Comparison of ENCODE assay signal across 27 cellular contexts in the genomic region with DNA sequence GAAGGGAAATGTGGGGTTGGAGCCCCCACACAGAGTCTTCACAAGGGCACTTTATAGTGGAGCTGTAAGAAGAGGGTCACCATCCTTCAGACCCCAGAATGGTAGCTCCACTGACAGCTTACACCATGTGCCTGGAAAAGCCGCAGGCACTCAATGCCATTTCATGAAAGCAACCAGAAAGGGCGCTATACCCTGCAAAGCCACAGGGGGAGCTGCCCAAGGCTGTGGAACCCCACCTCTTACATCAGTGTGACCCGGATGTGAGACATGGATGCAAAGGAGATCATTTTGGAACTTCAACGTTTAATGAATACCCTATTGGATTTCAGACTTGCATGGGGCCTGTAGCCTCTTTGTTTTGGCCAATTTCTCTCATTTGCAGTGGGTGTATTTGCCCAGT.
A peak's percentile ranks its signal among the peaks of the same experiment; 100 is the strongest.
DNase-seq lines count a peak whose midpoint lies in the region; ATAC-seq and TF ChIP-seq lines count a peak whose summit lies in the region.
"Had no signal": no experiment of that assay in that cellular context is flagged by ENCODE, and none has a peak within 500 bp of the region (broad histone marks: within the 10 kb centered on the region; RNA-seq: fewer than 3 reads in every experiment).

No MANE protein-coding gene starts in this region.

- intact Hi-C loops in activated CD4-positive, alpha-beta T cell treated with anti-CD3 and anti-CD28 coated beads for 36 hours (cut with DNase I, micrococcal nuclease), result no loop called here

- H3K36me3 Mint-ChIP-seq in activated CD4-positive, alpha-beta T cell treated with anti-CD3 and anti-CD28 coated beads for 36 hours (ENCODE audit: low read depth), result no peaks in the 10 kb centered on the region
- no peaks in the 10 kb centered on the region for H3K36me3 Mint-ChIP-seq in activated CD4-positive, alpha-beta T cell treated with anti-CD3 and anti-CD28 coated beads, Interleukin-2, amount 10 ng/mL, durations not matched to agents 7 days and 5 days (ENCODE audit: low read depth)
- H3K36me3 Mint-ChIP-seq in neural progenitor cell, result peaks cover 7% of the 10 kb centered on the region
- no peaks in the 10 kb centered on the region for H3K36me3 Mint-ChIP-seq in T-helper 2 cell treated with Interferon-gamma antibody and Interleukin-4, amounts not matched to agents 5 μg/mL and 100 μg/mL, for 36 hours (ENCODE audit: low read depth)
- no peaks in the 10 kb centered on the region for H3K36me3 Mint-ChIP-seq in T-cell

- H2AFZ ChIP-seq in neural progenitor cell (replicated peaks), result no peak overlapping the region
- H2AFZ ChIP-seq: parathyroid adenoma had no signal

- peak; percentile 13 for TF ChIP-seq CTCF in astrocyte of the cerebellum (IDR thresholded peaks at IDR 0.05; ENCODE audit: low read depth, low read length, missing control alignments)
- TF ChIP-seq CTCF in neural progenitor cell (IDR thresholded peaks at IDR 0.05), result peak; percentile 7
- no peak for TF ChIP-seq CTCF in coronary artery (IDR thresholded peaks at IDR 0.05)

- H3K4me3 ChIP-seq in astrocyte of the cerebellum (ENCODE audit: low read depth, low read length), result no peak overlapping the region
- H3K4me3 ChIP-seq in neural progenitor cell, result no peak overlapping the region
- no peak overlapping the region for H3K4me3 ChIP-seq in coronary artery
- H3K4me3 ChIP-seq: GM12878, mucosa of descending colon, transverse colon had no signal

- peak; percentile 9 for DNase-seq in activated CD4-positive, alpha-beta T cell treated with anti-CD3 and anti-CD28 coated beads for 36 hours
- DNase-seq in activated CD4-positive, alpha-beta T cell treated with anti-CD3 and anti-CD28 coated beads, Interleukin-2, amount 10 ng/mL, durations not matched to agents 7 days and 5 days, result no peak
- DNase-seq in KBM-7, result peak; percentile 0
- DNase-seq in astrocyte of the cerebellum (ENCODE audit: low read depth), result no peak
- no peak for DNase-seq in neural progenitor cell (ENCODE audit: low spot score)
- no peak for DNase-seq in T-helper 2 cell treated with Interferon-gamma antibody and Interleukin-4, amounts not matched to agents 5 μg/mL and 100 μg/mL, for 36 hours (ENCODE audit: low spot score)
- no peak for DNase-seq in coronary artery (ENCODE audit: low spot score)
- no peak for DNase-seq in T-cell
- DNase-seq: activated CD4-positive, alpha-beta T cell treated with anti-CD3 and anti-CD28 coated beads for 1 hour; activated gamma-delta T cell treated with Interleukin-2 at 50 U/mL for 16 hours; activated T-cell treated with anti-CD3 and anti-CD28 coated beads, Interleukin-2, amount 50 U/mL, for 4 hours; DMS79 treated with DMSO at 0.1 percent for 48 hours; effector CD4-positive, alpha-beta T cell; head of caudate nucleus; mucosa of descending colon; NCI-H1417; NCI-H2029 treated with DMSO at 0.1 percent for 48 hours; NCI-H526; right cardiac atrium; SHP77 treated with DMSO at 0.1 percent for 48 hours; stimulated activated CD4-positive, alpha-beta T cell treated with anti-CD3 and anti-CD28 coated beads, Interleukin-4, amount 100 ng/mL, for 1 hour; transverse colon had no signal

- H3K4me1 Mint-ChIP-seq in activated CD4-positive, alpha-beta T cell treated with anti-CD3 and anti-CD28 coated beads for 36 hours, result no peaks in the 10 kb centered on the region
- H3K4me1 Mint-ChIP-seq in activated CD4-positive, alpha-beta T cell treated with anti-CD3 and anti-CD28 coated beads, Interleukin-2, amount 10 ng/mL, durations not matched to agents 7 days and 5 days, result no peaks in the 10 kb centered on the region
- peaks cover 17% of the 10 kb centered on the region for H3K4me1 Mint-ChIP-seq in neural progenitor cell
- H3K4me1 Mint-ChIP-seq in T-helper 2 cell treated with Interferon-gamma antibody and Interleukin-4, amounts not matched to agents 5 μg/mL and 100 μg/mL, for 36 hours (ENCODE audit: low read depth), result no peaks in the 10 kb centered on the region
- no peaks in the 10 kb centered on the region for H3K4me1 Mint-ChIP-seq in T-cell
- H3K4me1 Mint-ChIP-seq: nephron had no signal

- H3K79me2 ChIP-seq in neural progenitor cell (ENCODE audit: low read depth), result no peaks in the 10 kb centered on the region
- H3K79me2 ChIP-seq: parathyroid adenoma had no signal

- POLR2A ChIA-PET in activated CD4-positive, alpha-beta T cell treated with anti-CD3 and anti-CD28 coated beads for 36 hours (lab: Charles Lee), result no interaction called here
- POLR2A ChIA-PET in activated CD4-positive, alpha-beta T cell treated with anti-CD3 and anti-CD28 coated beads, Interleukin-2, amount 10 ng/mL, durations not matched to agents 7 days and 5 days (lab: Charles Lee), result no interaction called here
- POLR2A ChIA-PET in T-cell (lab: Charles Lee), result no interaction called here

- H3K9me3 ChIP-seq in neural progenitor cell (ENCODE audit: low read depth), result no peaks in the 10 kb centered on the region

- no peaks in the 10 kb centered on the region for H3K4me1 ChIP-seq in neural progenitor cell
- H3K4me1 ChIP-seq: parathyroid adenoma, transverse colon had no signal

- no peak overlapping the region for H3K27ac ChIP-seq in neural progenitor cell
- H3K27ac ChIP-seq in coronary artery, result no peak overlapping the region
- H3K27ac ChIP-seq: epithelial cell of prostate, parathyroid adenoma, transverse colon had no signal

- H3K27me3 Mint-ChIP-seq in activated CD4-positive, alpha-beta T cell treated with anti-CD3 and anti-CD28 coated beads for 36 hours, result no peaks in the 10 kb centered on the region
- no peaks in the 10 kb centered on the region for H3K27me3 Mint-ChIP-seq in activated CD4-positive, alpha-beta T cell treated with anti-CD3 and anti-CD28 coated beads, Interleukin-2, amount 10 ng/mL, durations not matched to agents 7 days and 5 days
- H3K27me3 Mint-ChIP-seq in neural progenitor cell (ENCODE audit: insufficient read depth, low read depth) (peaks cover 4% of the 10 kb centered on the region), T-cell (no peaks in the 10 kb centered on the region)
- H3K27me3 Mint-ChIP-seq in T-helper 2 cell treated with Interferon-gamma antibody and Interleukin-4, amounts not matched to agents 5 μg/mL and 100 μg/mL, for 36 hours (ENCODE audit: low read depth), result no peaks in the 10 kb centered on the region

- no peak overlapping the region for H3K4me2 ChIP-seq in neural progenitor cell

- H3F3A ChIP-seq in neural progenitor cell (ENCODE audit: low read depth), result no peaks in the 10 kb centered on the region

- in situ Hi-C loops in KBM-7 (cut with MboI; ENCODE audit: low pct_unique_long_range_greater_than_20kb, low sequenced_read_pairs), result no loop called here
- in situ Hi-C loops in astrocyte of the cerebellum (cut with HindIII; ENCODE audit: low sequenced_read_pairs), result no loop called here

- no peaks in the 10 kb centered on the region for H3K27me3 ChIP-seq in neural progenitor cell
- H3K27me3 ChIP-seq: transverse colon had no signal

- no peak overlapping the region for H3K27ac Mint-ChIP-seq in activated CD4-positive, alpha-beta T cell treated with anti-CD3 and anti-CD28 coated beads for 36 hours
- H3K27ac Mint-ChIP-seq in activated CD4-positive, alpha-beta T cell treated with anti-CD3 and anti-CD28 coated beads, Interleukin-2, amount 10 ng/mL, durations not matched to agents 7 days and 5 days, result no peak overlapping the region
- no peak overlapping the region for H3K27ac Mint-ChIP-seq in neural progenitor cell
- no peak overlapping the region for H3K27ac Mint-ChIP-seq in T-helper 2 cell treated with Interferon-gamma antibody and Interleukin-4, amounts not matched to agents 5 μg/mL and 100 μg/mL, for 36 hours
- no peak overlapping the region for H3K27ac Mint-ChIP-seq in T-cell
- H3K27ac Mint-ChIP-seq: nephron had no signal

- no peaks in the 10 kb centered on the region for H3K36me3 ChIP-seq in neural progenitor cell
- H3K36me3 ChIP-seq: transverse colon had no signal

- no peak overlapping the region for H3K4me3 Mint-ChIP-seq in activated CD4-positive, alpha-beta T cell treated with anti-CD3 and anti-CD28 coated beads for 36 hours
- H3K4me3 Mint-ChIP-seq in activated CD4-positive, alpha-beta T cell treated with anti-CD3 and anti-CD28 coated beads, Interleukin-2, amount 10 ng/mL, durations not matched to agents 7 days and 5 days, result no peak overlapping the region
- H3K4me3 Mint-ChIP-seq in neural progenitor cell (no peak overlapping the region), T-cell (no peak overlapping the region)
- H3K4me3 Mint-ChIP-seq in T-helper 2 cell treated with Interferon-gamma antibody and Interleukin-4, amounts not matched to agents 5 μg/mL and 100 μg/mL, for 36 hours, result no peak overlapping the region
- H3K4me3 Mint-ChIP-seq: activated T-cell treated with anti-CD3 and anti-CD28 coated beads, Interleukin-2, amount 50 U/mL, for 4 hours; nephron had no signal

- ATAC-seq in activated CD4-positive, alpha-beta T cell treated with anti-CD3 and anti-CD28 coated beads for 36 hours, result no peak
- ATAC-seq in T-cell (replicated peaks in 1 of 4), result no peak
- ATAC-seq: activated T-cell treated with anti-CD3 and anti-CD28 coated beads, Interleukin-2, amount 50 U/mL, for 4 hours; GM12878; mucosa of descending colon; Panc1; right cardiac atrium had no signal

- CTCF ChIA-PET in activated CD4-positive, alpha-beta T cell treated with anti-CD3 and anti-CD28 coated beads for 36 hours (lab: Charles Lee), result interaction anchor here (1.0 kb wide), 1 partner anchor 11 kb away, joined by 3 read pairs; no protein-coding TSS in a partner anchor
- CTCF ChIA-PET in activated CD4-positive, alpha-beta T cell treated with anti-CD3 and anti-CD28 coated beads, Interleukin-2, amount 10 ng/mL, durations not matched to agents 7 days and 5 days (lab: Charles Lee), result no interaction called here
- CTCF ChIA-PET in T-cell (lab: Charles Lee), result no interaction called here

- no peak overlapping the region for H3K9ac ChIP-seq in neural progenitor cell
- H3K9ac ChIP-seq: parathyroid adenoma had no signal

- H4K20me1 ChIP-seq in neural progenitor cell (ENCODE audit: low read depth), result no peaks in the 10 kb centered on the region

- H3K9me3 Mint-ChIP-seq in activated CD4-positive, alpha-beta T cell treated with anti-CD3 and anti-CD28 coated beads for 36 hours (ENCODE audit: low read depth), result peaks cover 19% of the 10 kb centered on the region
- peaks cover 18% of the 10 kb centered on the region for H3K9me3 Mint-ChIP-seq in activated CD4-positive, alpha-beta T cell treated with anti-CD3 and anti-CD28 coated beads, Interleukin-2, amount 10 ng/mL, durations not matched to agents 7 days and 5 days
- H3K9me3 Mint-ChIP-seq in neural progenitor cell (peaks cover 26% of the 10 kb centered on the region), T-cell (peaks cover 6 to 38% (median 14%) of the 10 kb centered on the region in 3 donors)
- peaks cover 44% of the 10 kb centered on the region for H3K9me3 Mint-ChIP-seq in T-helper 2 cell treated with Interferon-gamma antibody and Interleukin-4, amounts not matched to agents 5 μg/mL and 100 μg/mL, for 36 hours

Comparison
In these comparisons a context has a peak if more than half of its experiments do, and no peak if none do; other contexts are left out.
1. DNase-seq: peak in activated CD4-positive, alpha-beta T cell treated with anti-CD3 and anti-CD28 coated beads for 36 hours (single experiment) and KBM-7 (single experiment); none in activated CD4-positive, alpha-beta T cell treated with anti-CD3 and anti-CD28 coated beads, Interleukin-2, amount 10 ng/mL, durations not matched to agents 7 days and 5 days (single experiment), astrocyte of the cerebellum (single experiment), neural progenitor cell (single experiment), T-helper 2 cell treated with Interferon-gamma antibody and Interleukin-4, amounts not matched to agents 5 μg/mL and 100 μg/mL, for 36 hours (single experiment), coronary artery (single experiment) and T-cell (0 of 34).